Comparison of ENCODE assay signal across 11 cellular contexts in genomic region chr1:89451011-89451410, GRCh38.
A peak's percentile ranks its signal among the peaks of the same experiment; 100 is the strongest.
DNase-seq lines count a peak whose midpoint lies in the region; ATAC-seq, FAIRE-seq and TF ChIP-seq lines count a peak whose summit lies in the region.
"Had no signal": no experiment of that assay in that cellular context is flagged by ENCODE, and none has a peak within 500 bp of the region (broad histone marks: within the 10 kb centered on the region; RNA-seq: fewer than 3 reads in every experiment).

No MANE protein-coding gene starts in this region.

- no peak for FAIRE-seq in kidney (lab: Jason Lieb, UNC)
- FAIRE-seq: H54 had no signal

- DNase-seq in AG10803 (ENCODE audit: low read depth) (peak; percentile 24), astrocyte of the hippocampus (ENCODE audit: low read depth, low spot score) (peak; percentile 56), glutamatergic neuron (no peak), NCI-H2081 treated with DMSO at 0.1 percent for 48 hours (lab: John Stamatoyannopoulos, UW) (no peak), NCI-H128 (lab: John Stamatoyannopoulos, UW; ENCODE audit: unreplicated experiment) (no peak), kidney (no peak)
- DNase-seq: heart left ventricle, RPMI8226 had no signal

- H3K4me1 Mint-ChIP-seq in glutamatergic neuron (ENCODE audit: low read depth, unreplicated experiment), result peaks cover 2% of the 10 kb centered on the region

- H3K4me3 Mint-ChIP-seq in glutamatergic neuron (ENCODE audit: unreplicated experiment), result no peak overlapping the region

- no peaks in the 10 kb centered on the region for H3K27me3 Mint-ChIP-seq in glutamatergic neuron (ENCODE audit: unreplicated experiment)

- no peaks in the 10 kb centered on the region for H3K36me3 Mint-ChIP-seq in glutamatergic neuron (ENCODE audit: unreplicated experiment)

- H3K36me3 ChIP-seq in kidney (ENCODE audit: control insufficient read depth in 1 of 2, insufficient read depth in 2 of 2, low read length in 2 of 2), result no peaks in the 10 kb centered on the region
- H3K36me3 ChIP-seq: heart left ventricle had no signal

- intact Hi-C loops in kidney (cut with DNase I), result no loop called here

- TF ChIP-seq CTCF in AG10803 (conservative IDR thresholded peaks at IDR 0.05; ENCODE audit: low read length) (no peak), glutamatergic neuron (IDR thresholded peaks at IDR 0.05; ENCODE audit: partially characterized antibody, unreplicated experiment) (no peak), kidney (IDR thresholded peaks at IDR 0.05; ENCODE audit: borderline replicate concordance, extremely low read depth, insufficient read depth) (no peak)

- no peak overlapping the region for H3K9ac ChIP-seq in kidney (ENCODE audit: low read length in 2 of 2)

- no peaks in the 10 kb centered on the region for H3K4me1 ChIP-seq in kidney (ENCODE audit: control insufficient read depth in 1 of 2, insufficient read depth in 1 of 2, low read depth in 1 of 2, low read length in 2 of 2)
- H3K4me1 ChIP-seq: heart left ventricle had no signal

- no peak overlapping the region for H3K4me3 ChIP-seq in AG10803 (ENCODE audit: low read length)
- H3K4me3 ChIP-seq in kidney (ENCODE audit: low read length in 2 of 2), result no peak overlapping the region
- H3K4me3 ChIP-seq: heart left ventricle had no signal

- H3K9me3 Mint-ChIP-seq in glutamatergic neuron (ENCODE audit: unreplicated experiment), result peaks cover 1% of the 10 kb centered on the region

- no peak overlapping the region for H3K27ac ChIP-seq in kidney (ENCODE audit: low read depth in 2 of 2, low read length in 2 of 2)
- H3K27ac ChIP-seq: heart left ventricle had no signal

- H3K27ac Mint-ChIP-seq in glutamatergic neuron (ENCODE audit: unreplicated experiment), result no peak overlapping the region

- no peaks in the 10 kb centered on the region for H3K9me3 ChIP-seq in kidney (ENCODE audit: control insufficient read depth in 1 of 2, low read length in 2 of 2)
- H3K9me3 ChIP-seq: heart left ventricle had no signal

- ATAC-seq in GM18907 (IDR thresholded peaks at IDR 0.05; ENCODE audit: unreplicated experiment) (peak; percentile 73), HG03565 (IDR thresholded peaks at IDR 0.05; ENCODE audit: unreplicated experiment) (peak; percentile 69)
- ATAC-seq: heart left ventricle had no signal

Comparison
In these comparisons a context has a peak if more than half of its experiments do, and no peak if none do; other contexts are left out.
1. DNase-seq: peak in AG10803 (single experiment) and astrocyte of the hippocampus (single experiment); none in glutamatergic neuron (single experiment), NCI-H2081 treated with DMSO at 0.1 percent for 48 hours (single experiment), NCI-H128 (single experiment) and kidney (single experiment).